Comparison of ENCODE assay signal across 21 cellular contexts in the genomic region with DNA sequence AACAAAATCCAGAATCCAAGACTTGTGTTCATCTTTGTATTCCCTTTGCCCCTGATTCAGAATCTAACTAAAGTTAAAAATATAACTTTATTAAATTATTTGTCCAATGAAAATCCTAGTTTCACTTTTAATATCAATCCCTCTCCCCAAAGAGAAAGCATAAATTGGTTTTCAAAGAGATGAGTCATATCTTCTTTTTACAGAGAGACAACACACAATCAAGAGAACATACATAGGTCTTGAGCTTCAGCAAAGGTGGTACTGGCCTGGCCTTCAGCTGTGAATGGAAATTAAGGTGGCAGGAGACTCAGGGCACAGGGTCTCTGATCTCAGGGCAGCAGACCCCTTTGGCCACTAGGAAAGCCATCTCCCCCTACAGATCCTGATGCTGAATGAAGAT. TPM values are rescaled to one million over a fixed set of nuclear protein-coding genes. Genes with fewer than 3 reads are reported as not detected.
A peak's percentile ranks its signal among the peaks of the same experiment; 100 is the strongest.
DNase-seq lines count a peak whose midpoint lies in the region; ATAC-seq, FAIRE-seq and TF ChIP-seq lines count a peak whose summit lies in the region.
"Had no signal": no experiment of that assay in that cellular context is flagged by ENCODE, and none has a peak within 500 bp of the region (broad histone marks: within the 10 kb centered on the region; RNA-seq: fewer than 3 reads in every experiment).

No MANE protein-coding gene starts in this region.

- no peak for DNase-seq in activated CD4-positive, alpha-beta T cell treated with anti-CD3 and anti-CD28 coated beads, Interleukin-2, amount 10 ng/mL, durations not matched to agents 7 days and 5 days
- no peak for DNase-seq in activated CD4-positive, alpha-beta T cell treated with anti-CD3 and anti-CD28 coated beads for 1 hour
- DNase-seq in GM18507 (ENCODE audit: extremely low spot score, insufficient read length, low read depth) (no peak), neural crest cell (ENCODE audit: low read depth, low spot score) (no peak), HTR-8/SVneo (ENCODE audit: insufficient read length, low spot score) (no peak)
- DNase-seq: AML-193, DMS 273 treated with DMSO at 0.1 percent for 48 hours, EL, GOT3, NCI-H187 treated with DMSO at 0.1 percent for 48 hours, NCI-H2171, NCI-H82, T1000 had no signal

- no peaks in the 10 kb centered on the region for H3K9me3 Mint-ChIP-seq in activated CD4-positive, alpha-beta T cell treated with anti-CD3 and anti-CD28 coated beads, Interleukin-2, amount 10 ng/mL, durations not matched to agents 7 days and 5 days
- H3K9me3 Mint-ChIP-seq in neural crest cell: no peaks in the 10 kb centered on the region

- CTCF ChIA-PET in activated CD4-positive, alpha-beta T cell treated with anti-CD3 and anti-CD28 coated beads, Interleukin-2, amount 10 ng/mL, durations not matched to agents 7 days and 5 days (lab: Charles Lee): interaction anchor here (1.6 kb wide), 1 partner anchor 13 kb away, joined by 3 read pairs; no protein-coding TSS in a partner anchor

- peaks cover 2% of the 10 kb centered on the region for H3K36me3 Mint-ChIP-seq in activated CD4-positive, alpha-beta T cell treated with anti-CD3 and anti-CD28 coated beads, Interleukin-2, amount 10 ng/mL, durations not matched to agents 7 days and 5 days (ENCODE audit: low read depth)
- no peaks in the 10 kb centered on the region for H3K36me3 Mint-ChIP-seq in neural crest cell (ENCODE audit: low read depth)

- POLR2A ChIA-PET in activated CD4-positive, alpha-beta T cell treated with anti-CD3 and anti-CD28 coated beads, Interleukin-2, amount 10 ng/mL, durations not matched to agents 7 days and 5 days (lab: Charles Lee): no interaction called here

- FAIRE-seq in GM18507 (lab: Jason Lieb, UNC) (peak; percentile 69), HTR-8/SVneo (lab: Jason Lieb, UNC) (no peak)

- H3K4me1 Mint-ChIP-seq in activated CD4-positive, alpha-beta T cell treated with anti-CD3 and anti-CD28 coated beads, Interleukin-2, amount 10 ng/mL, durations not matched to agents 7 days and 5 days: peaks cover 37% of the 10 kb centered on the region
- peaks cover 41% of the 10 kb centered on the region for H3K4me1 Mint-ChIP-seq in neural crest cell

- H3K27me3 Mint-ChIP-seq in activated CD4-positive, alpha-beta T cell treated with anti-CD3 and anti-CD28 coated beads, Interleukin-2, amount 10 ng/mL, durations not matched to agents 7 days and 5 days: peaks cover 80% of the 10 kb centered on the region
- peaks cover 98% of the 10 kb centered on the region for H3K27me3 Mint-ChIP-seq in neural crest cell (ENCODE audit: low read depth)

- ATAC-seq in HG03378 (IDR thresholded peaks at IDR 0.05; ENCODE audit: unreplicated experiment) (peak; percentile 34), GM21447 (IDR thresholded peaks at IDR 0.05; ENCODE audit: unreplicated experiment) (no peak)
- ATAC-seq: HCT116 had no signal

- no peak overlapping the region for H3K4me3 Mint-ChIP-seq in activated CD4-positive, alpha-beta T cell treated with anti-CD3 and anti-CD28 coated beads, Interleukin-2, amount 10 ng/mL, durations not matched to agents 7 days and 5 days
- peak overlapping the region; percentile 7 for H3K4me3 Mint-ChIP-seq in neural crest cell

- TF ChIP-seq CTCF in neural crest cell (conservative IDR thresholded peaks at IDR 0.05): no peak

- peak overlapping the region; percentile 3 for H3K27ac Mint-ChIP-seq in activated CD4-positive, alpha-beta T cell treated with anti-CD3 and anti-CD28 coated beads, Interleukin-2, amount 10 ng/mL, durations not matched to agents 7 days and 5 days
- no peak overlapping the region for H3K27ac Mint-ChIP-seq in neural crest cell (ENCODE audit: unreplicated experiment)
- H3K27ac Mint-ChIP-seq: CD14-positive monocyte had no signal

RNA-seq across cellular contexts. Expression of a gene that starts 4.3 kb away (rescaled TPM):
- total RNA-seq in activated CD4-positive, alpha-beta T cell treated with anti-CD3 and anti-CD28 coated beads, Interleukin-2, amount 10 ng/mL, durations not matched to agents 7 days and 5 days: not detected
- 4.3 and 5.1 TPM in 2 replicates for total RNA-seq in neural crest cell
- total RNA-seq: HT-29; M059J; NCI-H460; T-helper 1 cell treated with Interleukin-12 subunit alpha and Interleukin-12 subunit beta and Interleukin-4 antibody, amounts not matched to agents 30 ng/mL and 1 ng/mL, for 36 hours had no signal

RNA-seq across cellular contexts. Expression of a gene that starts 36.2 kb away (rescaled TPM):
- total RNA-seq in activated CD4-positive, alpha-beta T cell treated with anti-CD3 and anti-CD28 coated beads, Interleukin-2, amount 10 ng/mL, durations not matched to agents 7 days and 5 days: not detected
- not detected in 2 replicates for total RNA-seq in neural crest cell
- total RNA-seq: HT-29; M059J; NCI-H460; T-helper 1 cell treated with Interleukin-12 subunit alpha and Interleukin-12 subunit beta and Interleukin-4 antibody, amounts not matched to agents 30 ng/mL and 1 ng/mL, for 36 hours had no signal
